Comparison of ENCODE assay signal across 24 cellular contexts in genomic region chr5:14557840-14558239, GRCh38. TPM values are rescaled to one million over a fixed set of nuclear protein-coding genes. Genes with fewer than 3 reads are reported as not detected.
A peak's percentile ranks its signal among the peaks of the same experiment; 100 is the strongest.
DNase-seq lines count a peak whose midpoint lies in the region; ATAC-seq and TF ChIP-seq lines count a peak whose summit lies in the region.
"Had no signal": no experiment of that assay in that cellular context is flagged by ENCODE, and none has a peak within 500 bp of the region (broad histone marks: within the 10 kb centered on the region; RNA-seq: fewer than 3 reads in every experiment).

No MANE protein-coding gene starts in this region.

- H3K4me3 ChIP-seq in fibroblast of villous mesenchyme (ENCODE audit: low read depth, low read length) (no peak overlapping the region), esophagus squamous epithelium (no peak overlapping the region), right lobe of liver (no peak overlapping the region), ascending aorta (no peak overlapping the region)
- H3K4me3 ChIP-seq: GM12878, ovary had no signal

- no peaks in the 10 kb centered on the region for H3K36me3 ChIP-seq in esophagus squamous epithelium
- H3K36me3 ChIP-seq in right lobe of liver = no peaks in the 10 kb centered on the region
- no peaks in the 10 kb centered on the region for H3K36me3 ChIP-seq in ascending aorta
- H3K36me3 ChIP-seq: ovary had no signal

- DNase-seq in SKM-1 treated with dmso at 0.1 percent for 144 hours (lab: John Stamatoyannopoulos, UW; ENCODE audit: unreplicated experiment) = peak; percentile 21
- no peak for DNase-seq in SKM-1 (lab: John Stamatoyannopoulos, UW; ENCODE audit: unreplicated experiment)
- peak; percentile 57 for DNase-seq in NCI-H69 (lab: John Stamatoyannopoulos, UW)
- peak; percentile 87 for DNase-seq in fibroblast of villous mesenchyme (ENCODE audit: low read depth)
- DNase-seq in esophagus squamous epithelium (lab: John Stamatoyannopoulos, UW) = no peak
- DNase-seq in right lobe of liver = no peak
- DNase-seq in stimulated activated CD4-positive, alpha-beta T cell treated with anti-CD3 and anti-CD28 coated beads, Interleukin-2, amount 100 ng/mL, for 24 hours = no peak
- DNase-seq in ascending aorta (ENCODE audit: low spot score in 2 of 2) = no peak
- DNase-seq: activated CD8-positive, alpha-beta memory T cell treated with anti-CD3 and anti-CD28 coated beads, Interleukin-2, amount 50 U/mL, for 4 hours; activated effector memory CD4-positive, alpha-beta T cell treated with Interleukin-2 at 50 U/mL for 16 hours; dermis blood vessel endothelial cell; kidney glomerular epithelial cell; naive thymus-derived CD8-positive, alpha-beta T cell; NCI-H2081; NCI-H526 treated with DMSO at 0.1 percent for 48 hours; ovary; PC-3; SIG-M5 had no signal

- no peak for TF ChIP-seq POLR2A in esophagus squamous epithelium (IDR thresholded peaks at IDR 0.05)
- no peak for TF ChIP-seq POLR2A in right lobe of liver (IDR thresholded peaks at IDR 0.05)

- no peaks in the 10 kb centered on the region for H3K9me3 ChIP-seq in esophagus squamous epithelium
- H3K9me3 ChIP-seq in right lobe of liver = no peaks in the 10 kb centered on the region
- no peaks in the 10 kb centered on the region for H3K9me3 ChIP-seq in ascending aorta
- H3K9me3 ChIP-seq: ovary had no signal

- H3K27me3 ChIP-seq in esophagus squamous epithelium = peaks cover 0 to 7% (median 0%) of the 10 kb centered on the region in 4 donors
- no peaks in the 10 kb centered on the region for H3K27me3 ChIP-seq in right lobe of liver
- H3K27me3 ChIP-seq in ascending aorta = no peaks in the 10 kb centered on the region
- H3K27me3 ChIP-seq: ovary had no signal

- ATAC-seq in right lobe of liver = no peak
- ATAC-seq: GM12878; naive thymus-derived CD8-positive, alpha-beta T cell; PC-3; stimulated activated effector memory CD8-positive, alpha-beta T cell treated with anti-CD3 and anti-CD28 coated beads, Interleukin-12 subunit alpha, Interleukin-12 subunit beta, amount 100 ng/mL, for 72 hours had no signal

- TF ChIP-seq CTCF in fibroblast of villous mesenchyme (IDR thresholded peaks at IDR 0.05; ENCODE audit: insufficient read depth, low read depth, low read length) (no peak), esophagus squamous epithelium (IDR thresholded peaks at IDR 0.05) (no peak), right lobe of liver (IDR thresholded peaks at IDR 0.05) (no peak), ascending aorta (IDR thresholded peaks at IDR 0.05) (no peak)

- WGBS in esophagus squamous epithelium, 2 donors = 41 to 61% methylated on average over 6 of the region's 6 CpGs
- WGBS in right lobe of liver (ENCODE audit: insufficient coverage, low coverage, low lambda C conversion rate, missing lambda C conversion rate) = 24% methylated on average over 5 of the region's 6 CpGs

- H3K4me1 ChIP-seq in esophagus squamous epithelium = no peaks in the 10 kb centered on the region
- H3K4me1 ChIP-seq in right lobe of liver = no peaks in the 10 kb centered on the region
- no peaks in the 10 kb centered on the region for H3K4me1 ChIP-seq in ascending aorta

- H3K27ac ChIP-seq in esophagus squamous epithelium (no peak overlapping the region), right lobe of liver (no peak overlapping the region), ascending aorta (no peak overlapping the region)
- H3K27ac ChIP-seq: C4-2B, epithelial cell of prostate, HL-60, ovary, VCaP had no signal

- intact Hi-C loops in esophagus squamous epithelium (cut with DNase I) (no loop called here), right lobe of liver (cut with DNase I) (no loop called here), ascending aorta (cut with DNase I) (no loop called here)

RNA-seq across cellular contexts. Expression of gene OTULINL, which starts 23.8 kb away (rescaled TPM):
- total RNA-seq in fibroblast of villous mesenchyme = 19.6 and 23.7 TPM in 2 replicates
- total RNA-seq in esophagus squamous epithelium = 10 to 100 TPM in 1 of 4 donors, 1 to 10 TPM in 2, under 1 TPM in 1; 0.79 to 17.1 (median 4.5) TPM
- total RNA-seq in right lobe of liver = 1 to 10 TPM in 3 of 6 experiments, under 1 TPM in 3; 0.66 to 1.7 (median 1.2) TPM
- total RNA-seq in ascending aorta = 0.21 TPM

Comparison
In these comparisons a context has a peak if more than half of its experiments do, and no peak if none do; other contexts are left out.
1. DNase-seq: peak in SKM-1 treated with dmso at 0.1 percent for 144 hours (single experiment), NCI-H69 (single experiment) and fibroblast of villous mesenchyme (single experiment); none in SKM-1 (single experiment), esophagus squamous epithelium (single experiment), right lobe of liver (0 of 3), stimulated activated CD4-positive, alpha-beta T cell treated with anti-CD3 and anti-CD28 coated beads, Interleukin-2, amount 100 ng/mL, for 24 hours (0 of 2) and ascending aorta (0 of 2).